23 cellular contexts compared by ENCODE assay signal in genomic region chr20:45765980-45766379, GRCh38. TPM values are rescaled to one million over a fixed set of nuclear protein-coding genes. Genes with fewer than 3 reads are reported as not detected.
DNase-seq lines count a peak whose midpoint lies in the region; ATAC-seq and TF ChIP-seq lines count a peak whose summit lies in the region.
"Had no signal": no experiment of that assay in that cellular context is flagged by ENCODE, and none has a peak within 500 bp of the region (broad histone marks: within the 10 kb centered on the region; RNA-seq: fewer than 3 reads in every experiment).

No MANE protein-coding gene starts in this region.

- TF ChIP-seq CTCF in OCI-LY3 (IDR thresholded peaks at IDR 0.05; ENCODE audit: low read depth, low read length) (no peak), vagina (IDR thresholded peaks at IDR 0.05) (no peak)

- intact Hi-C loops in Right ventricle myocardium superior (cut with DNase I) (no loop called here), vagina (cut with DNase I) (no loop called here)

- no peaks in the 10 kb centered on the region for H3K79me2 ChIP-seq in OCI-LY3 (ENCODE audit: low read length)

- H3K36me3 ChIP-seq in OCI-LY3 (replicated peaks; ENCODE audit: low read depth, low read length): no peaks in the 10 kb centered on the region
- no peaks in the 10 kb centered on the region for H3K36me3 ChIP-seq in vagina
- H3K36me3 ChIP-seq: Peyer's patch had no signal

- DNase-seq in iPS DF 19.7 (ENCODE audit: low read depth, low spot score) (peak; percentile 2), activated gamma-delta T cell treated with Interleukin-2 at 50 U/mL for 16 hours (no peak), SKM-1 treated with dmso at 0.1 percent for 144 hours (lab: John Stamatoyannopoulos, UW; ENCODE audit: unreplicated experiment) (no peak), Right ventricle myocardium superior (no peak), vagina (ENCODE audit: extremely low spot score in 2 of 2) (no peak)
- DNase-seq: Caco-2; CD4-positive, CD25-positive, alpha-beta regulatory T cell; EL; IMR-90; Karpas-422; MM.1S; NCI-H1105 treated with DMSO at 0.1 percent for 48 hours; NCI-H1694 treated with DMSO at 0.1 percent for 48 hours; NCI-H2107; NCI-H446 treated with DMSO at 0.1 percent for 48 hours; NCI-H774; Peyer's patch; SHP77 had no signal

- TF ChIP-seq POLR2A in vagina (IDR thresholded peaks at IDR 0.05): no peak

- ATAC-seq in GM21390 (IDR thresholded peaks at IDR 0.05; ENCODE audit: unreplicated experiment) (peak; percentile 60), Right ventricle myocardium superior (ENCODE audit: poor library complexity) (no peak)
- no peak for ATAC-seq in stimulated activated memory B cell treated with anti-CD40 and anti-IgM and Interleukin-4, amounts not matched to agents 10 μg/mL and 1 μg/mL and 100 μg/mL, for 72 hours
- ATAC-seq: SK-N-SH treated with all-trans-retinoic acid at 6 μM for 48 hours had no signal

- no peak overlapping the region; the same call in 1 of the 2 replicates for H2AFZ ChIP-seq in OCI-LY3 (ENCODE audit: low read depth, low read length)

- H3K4me2 ChIP-seq in OCI-LY3 (ENCODE audit: low read length): peak overlapping the region; percentile 1; the same call in 1 of the 2 replicates

- peaks cover 8% of the 10 kb centered on the region for H3K4me1 ChIP-seq in OCI-LY3 (ENCODE audit: low read length)
- peaks cover 1% of the 10 kb centered on the region for H3K4me1 ChIP-seq in vagina
- H3K4me1 ChIP-seq: Peyer's patch had no signal

- no peak overlapping the region for H3K9ac ChIP-seq in OCI-LY3 (ENCODE audit: low read length)

- no peak overlapping the region for H3K27ac ChIP-seq in OCI-LY3 (ENCODE audit: low read length)
- H3K27ac ChIP-seq in vagina: no peak overlapping the region
- H3K27ac ChIP-seq: Peyer's patch had no signal

- no peaks in the 10 kb centered on the region for H4K20me1 ChIP-seq in OCI-LY3 (ENCODE audit: insufficient read depth, low read length)

- peaks cover 9% of the 10 kb centered on the region for H3K4me1 Mint-ChIP-seq in stimulated activated memory B cell treated with anti-CD40 and anti-IgM and Interleukin-4, amounts not matched to agents 10 μg/mL and 1 μg/mL and 100 μg/mL, for 72 hours

- H3K36me3 Mint-ChIP-seq in stimulated activated memory B cell treated with anti-CD40 and anti-IgM and Interleukin-4, amounts not matched to agents 10 μg/mL and 1 μg/mL and 100 μg/mL, for 72 hours: no peaks in the 10 kb centered on the region
- H3K36me3 Mint-ChIP-seq: CD4-positive, CD25-positive, alpha-beta regulatory T cell had no signal

- H3K27me3 Mint-ChIP-seq in stimulated activated memory B cell treated with anti-CD40 and anti-IgM and Interleukin-4, amounts not matched to agents 10 μg/mL and 1 μg/mL and 100 μg/mL, for 72 hours: peaks cover 6% of the 10 kb centered on the region

- H3K27me3 ChIP-seq in OCI-LY3 (ENCODE audit: low read depth, low read length) (peaks cover 6% of the 10 kb centered on the region; the same call in 1 of the 2 replicates), vagina (no peaks in the 10 kb centered on the region)
- H3K27me3 ChIP-seq: Peyer's patch had no signal

- H3K4me3 ChIP-seq in OCI-LY3 (ENCODE audit: low read length) (no peak overlapping the region), vagina (no peak overlapping the region)
- H3K4me3 ChIP-seq: Peyer's patch had no signal

- H3K27ac Mint-ChIP-seq in stimulated activated memory B cell treated with anti-CD40 and anti-IgM and Interleukin-4, amounts not matched to agents 10 μg/mL and 1 μg/mL and 100 μg/mL, for 72 hours: peak overlapping the region; percentile 17
- H3K27ac Mint-ChIP-seq: T-helper 1 cell treated with Interleukin-12 subunit alpha and Interleukin-12 subunit beta and Interleukin-4 antibody, amounts not matched to agents 30 μg/mL and 1 μg/mL, for 36 hours had no signal

- no peaks in the 10 kb centered on the region for H3K9me3 Mint-ChIP-seq in stimulated activated memory B cell treated with anti-CD40 and anti-IgM and Interleukin-4, amounts not matched to agents 10 μg/mL and 1 μg/mL and 100 μg/mL, for 72 hours
- H3K9me3 Mint-ChIP-seq: CD4-positive, CD25-positive, alpha-beta regulatory T cell; T-helper 1 cell treated with Interleukin-12 subunit alpha and Interleukin-12 subunit beta and Interleukin-4 antibody, amounts not matched to agents 30 μg/mL and 1 μg/mL, for 36 hours had no signal

- no peak overlapping the region for H3K4me3 Mint-ChIP-seq in stimulated activated memory B cell treated with anti-CD40 and anti-IgM and Interleukin-4, amounts not matched to agents 10 μg/mL and 1 μg/mL and 100 μg/mL, for 72 hours
- H3K4me3 Mint-ChIP-seq: CD4-positive, CD25-positive, alpha-beta regulatory T cell; T-helper 1 cell treated with Interleukin-12 subunit alpha and Interleukin-12 subunit beta and Interleukin-4 antibody, amounts not matched to agents 30 μg/mL and 1 μg/mL, for 36 hours had no signal

- H3K9me3 ChIP-seq in OCI-LY3 (ENCODE audit: insufficient read depth, low read length) (no peaks in the 10 kb centered on the region), vagina (no peaks in the 10 kb centered on the region)
- H3K9me3 ChIP-seq: Caco-2, Peyer's patch had no signal

RNA-seq across cellular contexts. Expression of gene WFDC3, which starts 25.7 kb away (rescaled TPM):
- 0.54 TPM for total RNA-seq in Right ventricle myocardium superior
- not detected for total RNA-seq in vagina
- total RNA-seq: CD4-positive, CD25-positive, alpha-beta regulatory T cell; Peyer's patch had no signal

RNA-seq across cellular contexts. Expression of gene DNTTIP1, which starts 25.8 kb away (rescaled TPM):
- total RNA-seq in Right ventricle myocardium superior (14.5 TPM), vagina (33.6 TPM)

RNA-seq across cellular contexts. Expression of gene SPINT4, which starts 43.8 kb away (rescaled TPM):
- total RNA-seq in Right ventricle myocardium superior (not detected), vagina (not detected)
- total RNA-seq: Caco-2; CD4-positive, CD25-positive, alpha-beta regulatory T cell; IMR-90; Peyer's patch had no signal

RNA-seq across cellular contexts. Expression of gene UBE2C, which starts 46.5 kb away (rescaled TPM):
- total RNA-seq in Right ventricle myocardium superior (1.1 TPM), vagina (7.6 TPM)
